27 cellular contexts compared by ENCODE assay signal in genomic region chr6:131876545-131876944, GRCh38.
"Had no signal": no experiment of that assay in that cellular context is flagged by ENCODE, and none has a peak within 500 bp of the region (broad histone marks: within the 10 kb centered on the region; RNA-seq: fewer than 3 reads in every experiment).

No MANE protein-coding gene starts in this region.

- H3K27me3 ChIP-seq: stomach, suprapubic skin, testis, thyroid gland, tibial artery, tibial nerve, transverse colon, upper lobe of left lung, upper lobe of right lung, uterus, vagina had no signal

- H3K9me3 ChIP-seq: stomach, suprapubic skin, testis, thoracic aorta, thyroid gland, tibial artery, tibial nerve, transverse colon, upper lobe of left lung, upper lobe of right lung, uterus, vagina had no signal

- H3K4me1 ChIP-seq: stomach, suprapubic skin, testis, thyroid gland, tibial artery, tibial nerve, transverse colon, upper lobe of left lung, upper lobe of right lung, uterus, vagina had no signal

- FAIRE-seq: urothelium cell line had no signal

- H3K36me3 ChIP-seq: transverse colon, upper lobe of left lung, upper lobe of right lung, uterus, vagina had no signal

- H3K4me3 ChIP-seq: stomach, suprapubic skin, testis, thoracic aorta, thyroid gland, tibial artery, tibial nerve, transverse colon, upper lobe of left lung, upper lobe of right lung, uterus, vagina had no signal

- H3K27ac ChIP-seq: stomach, suprapubic skin, testis, thoracic aorta, thyroid gland, tibial artery, tibial nerve, transverse colon, upper lobe of left lung, upper lobe of right lung, uterus, vagina had no signal

- ATAC-seq: stimulated activated effector memory CD8-positive, alpha-beta T cell treated with anti-CD3 and anti-CD28 coated beads, Interleukin-12 subunit alpha, Interleukin-12 subunit beta, amount 100 ng/mL, for 72 hours; stimulated activated memory B cell treated with anti-CD40 and anti-IgM and Interleukin-4, amounts not matched to agents 10 μg/mL and 1 μg/mL and 100 μg/mL, for 72 hours; stimulated activated naive B cell treated with anti-CD40 and anti-IgM and Interleukin-4, amounts not matched to agents 10 μg/mL and 1 μg/mL and 100 μg/mL, for 72 hours; stimulated activated naive CD8-positive, alpha-beta T cell treated with anti-CD3 and anti-CD28 coated beads, Interleukin-15, amount 100 ng/mL, for 72 hours; stimulated activated naive CD8-positive, alpha-beta T cell treated with anti-CD3 and anti-CD28 coated beads, Interleukin-15, Interleukin-2, amounts not matched to agents 100 U/mL and 50 U/mL, for 24 hours; upper lobe of right lung had no signal

- DNase-seq: stimulated activated CD4-positive, alpha-beta T cell treated with anti-CD3 and anti-CD28 coated beads, Interleukin-2, amount 100 ng/mL, for 48 hours; stimulated activated CD4-positive, alpha-beta T cell treated with anti-CD3 and anti-CD28 coated beads, Interleukin-4, amount 100 ng/mL, for 1 hour; stimulated activated CD4-positive, alpha-beta T cell treated with anti-CD3 and anti-CD28 coated beads, Interleukin-4, amount 100 ng/mL, for 24 hours; stimulated activated CD4-positive, alpha-beta T cell treated with anti-CD3 and anti-CD28 coated beads, Interleukin-4, amount 100 ng/mL, for 4 hours; stimulated activated CD8-positive, alpha-beta memory T cell treated with anti-CD3 and anti-CD28 coated beads, Interleukin-4, amount 100 ng/mL, for 48 hours; stimulated activated naive B cell treated with anti-CD40 and anti-IgM and Interleukin-4, amounts not matched to agents 10 μg/mL and 1 μg/mL and 100 μg/mL, for 72 hours; stimulated activated naive CD4-positive, alpha-beta T cell; stimulated activated naive CD4-positive, alpha-beta T cell treated with Interleukin-2 at 50 U/mL for 16 hours; stimulated activated naive CD8-positive, alpha-beta T cell treated with anti-CD3 and anti-CD28 coated beads, Interleukin-15, amount 100 ng/mL, for 72 hours; stimulated activated naive CD8-positive, alpha-beta T cell treated with anti-CD3 and anti-CD28 coated beads, Interleukin-15, Interleukin-2, amounts not matched to agents 100 U/mL and 50 U/mL, for 24 hours; stomach; substantia nigra; testis; thyroid gland; tibial artery; transverse colon; trophoblast cell; upper lobe of left lung; upper lobe of right lung; uterus had no signal
